8 cellular contexts compared by ENCODE assay signal in genomic region chr6:30942338-30943060, GRCh38. TPM values are rescaled to one million over a fixed set of nuclear protein-coding genes. Genes with fewer than 3 reads are reported as not detected.
DNase-seq lines count a peak whose midpoint lies in the region; ATAC-seq and TF ChIP-seq lines count a peak whose summit lies in the region.

No MANE protein-coding gene starts in this region.

- H4K8ac ChIP-seq in mesenchymal stem cell (ENCODE audit: low read length) = peak overlapping the region; percentile 19

- peaks cover 8% of the 10 kb centered on the region for H3K27me3 Mint-ChIP-seq in endothelial cell (ENCODE audit: unreplicated experiment)
- H3K27me3 Mint-ChIP-seq in activated T-helper 2 cell treated with anti-CD3 and anti-CD28 coated beads, Interferon-gamma antibody, Interleukin-2, Interleukin-4, amounts not matched to agents 10 μg/mL and 5 μg/mL and 100 μg/mL, durations not matched to agents 14 hours and 24 hours and 36 hours (ENCODE audit: low read depth) = peaks cover 53% of the 10 kb centered on the region

- peak overlapping the region; percentile 69 for H2AK5ac ChIP-seq in mesenchymal stem cell (ENCODE audit: low read length, severe bottlenecking)

- H2BK5ac ChIP-seq in mesenchymal stem cell (ENCODE audit: low read depth, low read length, poor library complexity, severe bottlenecking) = no peak overlapping the region

- no peaks in the 10 kb centered on the region for H3K9me3 Mint-ChIP-seq in endothelial cell (ENCODE audit: unreplicated experiment)
- no peaks in the 10 kb centered on the region for H3K9me3 Mint-ChIP-seq in activated T-helper 2 cell treated with anti-CD3 and anti-CD28 coated beads, Interferon-gamma antibody, Interleukin-2, Interleukin-4, amounts not matched to agents 10 μg/mL and 5 μg/mL and 100 μg/mL, durations not matched to agents 14 hours and 24 hours and 36 hours

- no peaks in the 10 kb centered on the region for H3K36me3 ChIP-seq in MG63
- no peaks in the 10 kb centered on the region for H3K36me3 ChIP-seq in mesenchymal stem cell (ENCODE audit: control insufficient read depth in 1 of 2, insufficient read depth in 2 of 2, low read depth in 1 of 2, low read length in 2 of 2)

- DNase-seq in COLO829 (ENCODE audit: low spot score) (peak; percentile 94), MG63 (peak; percentile 75), endothelial cell (ENCODE audit: low spot score) (peak; percentile 64), mesenchymal stem cell (peak; percentile 74), GM19238 (ENCODE audit: insufficient read length, low spot score) (no peak), Kasumi-1 (lab: John Stamatoyannopoulos, UW) (no peak)
- no peak for DNase-seq in activated T-helper 2 cell treated with anti-CD3 and anti-CD28 coated beads, Interferon-gamma antibody, Interleukin-2, Interleukin-4, amounts not matched to agents 10 μg/mL and 5 μg/mL and 100 μg/mL, durations not matched to agents 14 hours and 24 hours and 36 hours (ENCODE audit: low spot score)

- no peaks in the 10 kb centered on the region for H3K79me1 ChIP-seq in mesenchymal stem cell (replicated peaks; ENCODE audit: low read length, poor library complexity, severe bottlenecking)

- no peak overlapping the region for H3K27ac Mint-ChIP-seq in endothelial cell (ENCODE audit: unreplicated experiment)
- no peak overlapping the region for H3K27ac Mint-ChIP-seq in activated T-helper 2 cell treated with anti-CD3 and anti-CD28 coated beads, Interferon-gamma antibody, Interleukin-2, Interleukin-4, amounts not matched to agents 10 μg/mL and 5 μg/mL and 100 μg/mL, durations not matched to agents 14 hours and 24 hours and 36 hours

- peak overlapping the region; percentile 84 for H2AFZ ChIP-seq in mesenchymal stem cell (ENCODE audit: low read depth, low read length)

- H3K9me3 ChIP-seq in MG63 (no peaks in the 10 kb centered on the region), mesenchymal stem cell (ENCODE audit: control insufficient read depth, low read length) (no peaks in the 10 kb centered on the region)

- no peak overlapping the region for H3K4me3 Mint-ChIP-seq in endothelial cell (ENCODE audit: unreplicated experiment)
- no peak overlapping the region for H3K4me3 Mint-ChIP-seq in activated T-helper 2 cell treated with anti-CD3 and anti-CD28 coated beads, Interferon-gamma antibody, Interleukin-2, Interleukin-4, amounts not matched to agents 10 μg/mL and 5 μg/mL and 100 μg/mL, durations not matched to agents 14 hours and 24 hours and 36 hours (ENCODE audit: low read depth)

- no peak for TF ChIP-seq CTCF in endothelial cell (IDR thresholded peaks at IDR 0.05; ENCODE audit: unreplicated experiment)

- peak overlapping the region in 1 of 2 experiments; percentile 62 for H3K14ac ChIP-seq in mesenchymal stem cell (ENCODE audit: low read length in 2 of 2)

- H3K36me3 Mint-ChIP-seq in endothelial cell (ENCODE audit: low read depth, unreplicated experiment) = no peaks in the 10 kb centered on the region
- no peaks in the 10 kb centered on the region for H3K36me3 Mint-ChIP-seq in activated T-helper 2 cell treated with anti-CD3 and anti-CD28 coated beads, Interferon-gamma antibody, Interleukin-2, Interleukin-4, amounts not matched to agents 10 μg/mL and 5 μg/mL and 100 μg/mL, durations not matched to agents 14 hours and 24 hours and 36 hours (ENCODE audit: low read depth)

- peak overlapping the region in 1 of 2 experiments; percentile 62 for H3K18ac ChIP-seq in mesenchymal stem cell (ENCODE audit: low read depth in 1 of 2, low read length in 2 of 2)

- intact Hi-C loops in activated T-helper 2 cell treated with anti-CD3 and anti-CD28 coated beads, Interferon-gamma antibody, Interleukin-2, Interleukin-4, amounts not matched to agents 10 μg/mL and 5 μg/mL and 100 μg/mL, durations not matched to agents 14 hours and 24 hours and 36 hours (cut with micrococcal nuclease) = no loop called here

- no peak overlapping the region for H2BK15ac ChIP-seq in mesenchymal stem cell (ENCODE audit: low read depth, poor library complexity, severe bottlenecking)

- H3K4ac ChIP-seq in mesenchymal stem cell (ENCODE audit: low read depth in 1 of 2, low read length in 2 of 2) = no peak overlapping the region

- no peak overlapping the region for H3K23ac ChIP-seq in mesenchymal stem cell (ENCODE audit: low read length in 2 of 2)

- H3K27ac ChIP-seq in mesenchymal stem cell (ENCODE audit: low read length, poor library complexity, severe bottlenecking) = no peak overlapping the region

- H3K4me2 ChIP-seq in mesenchymal stem cell (ENCODE audit: low read length, poor library complexity, severe bottlenecking) = no peak overlapping the region

- no peak overlapping the region for H3K9ac ChIP-seq in mesenchymal stem cell (ENCODE audit: low read length)

- H3K4me3 ChIP-seq in MG63 (no peak overlapping the region), mesenchymal stem cell (ENCODE audit: insufficient read depth in 1 of 2, low read depth in 1 of 2, low read length in 2 of 2) (peak overlapping the region in 1 of 2 experiments; percentile 45)

- H2BK120ac ChIP-seq in mesenchymal stem cell (ENCODE audit: low read depth, low read length) = no peak overlapping the region

- ATAC-seq in HG03432 (IDR thresholded peaks at IDR 0.05; ENCODE audit: unreplicated experiment) = no peak

- H4K91ac ChIP-seq in mesenchymal stem cell (ENCODE audit: low read length) = no peak overlapping the region

- 13% methylated on average over 15 of the region's 15 CpGs for WGBS in mesenchymal stem cell

- peak overlapping the region in 1 of 2 experiments; percentile 66 for H2BK12ac ChIP-seq in mesenchymal stem cell (ENCODE audit: low read length in 2 of 2)

- H3K4me1 ChIP-seq in mesenchymal stem cell (ENCODE audit: control insufficient read depth, insufficient read depth, low read depth, low read length) = peaks cover 10% of the 10 kb centered on the region

- H3K4me1 Mint-ChIP-seq in endothelial cell (ENCODE audit: unreplicated experiment) = peaks cover 3% of the 10 kb centered on the region
- H3K4me1 Mint-ChIP-seq in activated T-helper 2 cell treated with anti-CD3 and anti-CD28 coated beads, Interferon-gamma antibody, Interleukin-2, Interleukin-4, amounts not matched to agents 10 μg/mL and 5 μg/mL and 100 μg/mL, durations not matched to agents 14 hours and 24 hours and 36 hours (ENCODE audit: low read depth) = no peaks in the 10 kb centered on the region

- H3K27me3 ChIP-seq in MG63 (no peaks in the 10 kb centered on the region), mesenchymal stem cell (ENCODE audit: control insufficient read depth in 1 of 2, insufficient read depth in 1 of 2, low read length in 2 of 2) (peaks cover 11 to 86% of the 10 kb centered on the region in 2 experiments)

RNA-seq across cellular contexts. Expression of gene MUCL3, which starts 1.7 kb away (rescaled TPM):
- not detected in 2 replicates for total RNA-seq in MG63 (2014; rRNA removed; shearing (Covaris generic); ENCODE audit: low replicate concordance)
- total RNA-seq in endothelial cell (ENCODE audit: unreplicated experiment) = not detected
- not detected for polyA plus RNA-seq in mesenchymal stem cell (2013, experiment 1 of 2)
- polyA plus RNA-seq in mesenchymal stem cell (2013, experiment 2 of 2) = not detected
- not detected in 2 replicates for total RNA-seq in activated T-helper 2 cell treated with anti-CD3 and anti-CD28 coated beads, Interferon-gamma antibody, Interleukin-2, Interleukin-4, amounts not matched to agents 10 μg/mL and 5 μg/mL and 100 μg/mL, durations not matched to agents 14 hours and 24 hours and 36 hours

RNA-seq across cellular contexts. Expression of gene SFTA2, which starts 10.5 kb away (rescaled TPM):
- not detected in 2 replicates for total RNA-seq in MG63 (2014; rRNA removed; shearing (Covaris generic); ENCODE audit: low replicate concordance)
- 2.8 TPM for total RNA-seq in endothelial cell (ENCODE audit: unreplicated experiment)
- polyA plus RNA-seq in mesenchymal stem cell (2013, experiment 1 of 2) = not detected
- not detected for polyA plus RNA-seq in mesenchymal stem cell (2013, experiment 2 of 2)
- not detected in 2 replicates for total RNA-seq in activated T-helper 2 cell treated with anti-CD3 and anti-CD28 coated beads, Interferon-gamma antibody, Interleukin-2, Interleukin-4, amounts not matched to agents 10 μg/mL and 5 μg/mL and 100 μg/mL, durations not matched to agents 14 hours and 24 hours and 36 hours

RNA-seq across cellular contexts. Expression of gene VARS2, which starts 28.5 kb away (rescaled TPM):
- total RNA-seq in MG63 (2014; rRNA removed; shearing (Covaris generic); ENCODE audit: low replicate concordance) = 10.7 and 23.6 TPM in 2 replicates
- total RNA-seq in endothelial cell (ENCODE audit: unreplicated experiment) = 20.0 TPM
- polyA plus RNA-seq in mesenchymal stem cell (2013, experiment 1 of 2) = 5.1 TPM
- polyA plus RNA-seq in mesenchymal stem cell (2013, experiment 2 of 2) = 4.7 TPM
- 67.0 and 75.0 TPM in 2 replicates for total RNA-seq in activated T-helper 2 cell treated with anti-CD3 and anti-CD28 coated beads, Interferon-gamma antibody, Interleukin-2, Interleukin-4, amounts not matched to agents 10 μg/mL and 5 μg/mL and 100 μg/mL, durations not matched to agents 14 hours and 24 hours and 36 hours

RNA-seq across cellular contexts. Expression of gene GTF2H4, which starts 34.5 kb away (rescaled TPM):
- 18.8 and 26.4 TPM in 2 replicates for total RNA-seq in MG63 (2014; rRNA removed; shearing (Covaris generic); ENCODE audit: low replicate concordance)
- 47.6 TPM for total RNA-seq in endothelial cell (ENCODE audit: unreplicated experiment)
- 23.5 TPM for polyA plus RNA-seq in mesenchymal stem cell (2013, experiment 1 of 2)
- 24.5 TPM for polyA plus RNA-seq in mesenchymal stem cell (2013, experiment 2 of 2)
- total RNA-seq in activated T-helper 2 cell treated with anti-CD3 and anti-CD28 coated beads, Interferon-gamma antibody, Interleukin-2, Interleukin-4, amounts not matched to agents 10 μg/mL and 5 μg/mL and 100 μg/mL, durations not matched to agents 14 hours and 24 hours and 36 hours = 56.8 and 58.3 TPM in 2 replicates

RNA-seq across cellular contexts. Expression of gene MUC21, which starts 41.0 kb away (rescaled TPM):
- total RNA-seq in MG63 (2014; rRNA removed; shearing (Covaris generic); ENCODE audit: low replicate concordance) = not detected in 2 replicates
- 0.10 TPM for total RNA-seq in endothelial cell (ENCODE audit: unreplicated experiment)
- not detected for polyA plus RNA-seq in mesenchymal stem cell (2013, experiment 1 of 2)
- not detected for polyA plus RNA-seq in mesenchymal stem cell (2013, experiment 2 of 2)
- not detected in 2 replicates for total RNA-seq in activated T-helper 2 cell treated with anti-CD3 and anti-CD28 coated beads, Interferon-gamma antibody, Interleukin-2, Interleukin-4, amounts not matched to agents 10 μg/mL and 5 μg/mL and 100 μg/mL, durations not matched to agents 14 hours and 24 hours and 36 hours

Comparison
In these comparisons a context has a peak if more than half of its experiments do, and no peak if none do; other contexts are left out.
1. DNase-seq: peak in COLO829 (single experiment), MG63 (single experiment), endothelial cell (single experiment) and mesenchymal stem cell (single experiment); none in GM19238 (single experiment), Kasumi-1 (0 of 2) and activated T-helper 2 cell treated with anti-CD3 and anti-CD28 coated beads, Interferon-gamma antibody, Interleukin-2, Interleukin-4, amounts not matched to agents 10 μg/mL and 5 μg/mL and 100 μg/mL, durations not matched to agents 14 hours and 24 hours and 36 hours (single experiment).